ENCODE assay signal across 1 cellular context in genomic region chr20:396619-397431, GRCh38.
TF ChIP-seq lines count a peak whose summit lies in the region.

No MANE protein-coding gene starts in this region.

TF ChIP-seq in A549, 52 proteins besides CTCF, POLR2A, EP300 and RAD21:
- TF ChIP-seq GATA3 (IDR thresholded peaks at IDR 0.05; ENCODE audit: borderline replicate concordance) (no peak), EHF (CRISPR knock-in tag; IDR thresholded peaks at IDR 0.05) (no peak), CHD2 (IDR thresholded peaks at IDR 0.05; ENCODE audit: low read length, partially characterized antibody) (no peak), USF2 (IDR thresholded peaks at IDR 0.05) (no peak), JUN (IDR thresholded peaks at IDR 0.05) (peak; percentile 7 to 38; a peak in 2 of 5 replicates), TP53 (CRISPR knock-in tag; IDR thresholded peaks at IDR 0.05) (no peak), NR3C1 (IDR thresholded peaks at IDR 0.05) (no peak), ESRRA (IDR thresholded peaks at IDR 0.05; ENCODE audit: borderline replicate concordance, low read length) (no peak), ATOH8 (CRISPR knock-in tag; IDR thresholded peaks at IDR 0.05; ENCODE audit: low read depth) (no peak)
